In genomic region chr7:107843184-107843583, GRCh38 we compare ENCODE assay signal across 2 cellular contexts.
A peak's percentile ranks its signal among the peaks of the same experiment; 100 is the strongest.
TF ChIP-seq lines count a peak whose summit lies in the region.

No MANE protein-coding gene starts in this region.

TF ChIP-seq in HepG2, 621 proteins besides CTCF, POLR2A, EP300 and RAD21:
- TF ChIP-seq FUBP1 (CRISPR knock-in tag; IDR thresholded peaks at IDR 0.05; ENCODE audit: borderline replicate concordance) (no peak), CREB1 (IDR thresholded peaks at IDR 0.05) (peak; percentile 91), CREB1 (CRISPR knock-in tag; IDR thresholded peaks at IDR 0.05) (no peak), TBL1XR1 (IDR thresholded peaks at IDR 0.05; ENCODE audit: borderline replicate concordance, low read length, partially characterized antibody) (no peak), NFIB (CRISPR knock-in tag; IDR thresholded peaks at IDR 0.05; ENCODE audit: borderline replicate concordance) (no peak), ATF7 (IDR thresholded peaks at IDR 0.05) (peak; percentile 89), ATF7 (CRISPR knock-in tag; IDR thresholded peaks at IDR 0.05) (no peak)

TF ChIP-seq in K562, 482 proteins besides CTCF, POLR2A, EP300 and RAD21 (continues in another document):
- no peak for TF ChIP-seq EZH2 (IDR thresholded peaks at IDR 0.05; ENCODE audit: borderline replicate concordance, low read depth, low read length)
- no peak for TF ChIP-seq ZNF77 (CRISPR knock-in tag; IDR thresholded peaks at IDR 0.05)
- no peak for TF ChIP-seq GMEB1 (CRISPR knock-in tag; IDR thresholded peaks at IDR 0.05)
- no peak for TF ChIP-seq ZNF146 (CRISPR knock-in tag; IDR thresholded peaks at IDR 0.05; ENCODE audit: unreplicated experiment)
- TF ChIP-seq ZNF609 (CRISPR knock-in tag; IDR thresholded peaks at IDR 0.05; ENCODE audit: borderline replicate concordance) = no peak
- TF ChIP-seq HCFC1 (IDR thresholded peaks at IDR 0.05; ENCODE audit: low read depth, low read length) = no peak
- no peak for TF ChIP-seq MBD2 (IDR thresholded peaks at IDR 0.05; ENCODE audit: borderline replicate concordance, low read depth)
- no peak for TF ChIP-seq JUNB (CRISPR knock-in tag; conservative IDR thresholded peaks at IDR 0.05)
- TF ChIP-seq RAD51 (IDR thresholded peaks at IDR 0.05; ENCODE audit: borderline replicate concordance, low read depth) = no peak
- no peak for TF ChIP-seq RFX5 (IDR thresholded peaks at IDR 0.05; ENCODE audit: low read depth, low read length)
- TF ChIP-seq CBFA2T3 (IDR thresholded peaks at IDR 0.05) = no peak
- TF ChIP-seq AFF4 (CRISPR knock-in tag; IDR thresholded peaks at IDR 0.05) = no peak
- no peak for TF ChIP-seq ILK (tag; IDR thresholded peaks at IDR 0.05; ENCODE audit: borderline replicate concordance, low read depth)
- no peak for TF ChIP-seq SMARCE1 (IDR thresholded peaks at IDR 0.05)
- TF ChIP-seq RNF2 (IDR thresholded peaks at IDR 0.05) = no peak
- no peak for TF ChIP-seq DNMT1 (IDR thresholded peaks at IDR 0.05)
- peak; percentile 15; the same call in 1 of the 2 replicates for TF ChIP-seq MGA (IDR thresholded peaks at IDR 0.05)
- no peak for TF ChIP-seq REST (CRISPR knock-in tag; IDR thresholded peaks at IDR 0.05; ENCODE audit: low read depth)
- TF ChIP-seq NCOA2 (IDR thresholded peaks at IDR 0.05; ENCODE audit: partially characterized antibody in 2 of 2) = no peak
- no peak for TF ChIP-seq NFIX (CRISPR knock-in tag; IDR thresholded peaks at IDR 0.05; ENCODE audit: low read depth)
- TF ChIP-seq TEAD4 (IDR thresholded peaks at IDR 0.05; ENCODE audit: low read length) = no peak
- TF ChIP-seq TEAD4 (CRISPR knock-in tag; IDR thresholded peaks at IDR 0.05; ENCODE audit: borderline replicate concordance) = no peak
- TF ChIP-seq NONO (IDR thresholded peaks at IDR 0.05; ENCODE audit: low read depth in 2 of 2, low read length in 1 of 2) = no peak
